26 cellular contexts compared by ENCODE assay signal in the genomic region with DNA sequence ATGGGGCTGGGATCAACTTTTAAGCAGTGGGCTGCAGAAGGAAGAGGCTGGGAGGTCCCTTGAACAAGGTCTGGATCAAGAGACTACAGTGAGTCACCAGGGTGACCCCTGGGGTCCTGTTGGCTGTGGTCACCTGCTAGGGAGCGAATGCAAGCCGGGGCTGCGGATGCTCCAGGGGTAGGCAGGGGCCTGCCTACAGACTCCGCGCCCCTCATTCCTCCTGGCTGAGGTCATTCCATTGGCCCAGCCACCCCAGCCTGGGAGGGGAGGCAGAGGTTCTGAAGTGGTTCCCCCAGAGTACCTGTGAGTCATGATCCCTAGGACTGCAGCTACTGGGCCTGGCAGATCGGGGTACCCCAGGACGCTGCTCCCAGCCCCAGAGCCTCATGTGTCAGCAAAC.
DNase-seq lines count a peak whose midpoint lies in the region; ATAC-seq, FAIRE-seq and TF ChIP-seq lines count a peak whose summit lies in the region.
"Had no signal": no experiment of that assay in that cellular context is flagged by ENCODE, and none has a peak within 500 bp of the region (broad histone marks: within the 10 kb centered on the region; RNA-seq: fewer than 3 reads in every experiment).

No MANE protein-coding gene starts in this region.

- H3K4me3 ChIP-seq in endodermal cell (ENCODE audit: low read length) = no peak overlapping the region
- H3K4me3 ChIP-seq: body of pancreas had no signal

- DNase-seq in GM10248 (ENCODE audit: extremely low spot score) (peak; percentile 7), NCI-H226 (peak; percentile 59), endodermal cell (peak; percentile 50), sciatic nerve (ENCODE audit: low spot score) (peak; percentile 27), ureter (ENCODE audit: low spot score) (no peak), T-cell (no peak), GM12892 (ENCODE audit: insufficient read length) (no peak)
- DNase-seq: activated CD4-positive, alpha-beta T cell treated with anti-CD3 and anti-CD28 coated beads for 4 hours; activated effector memory CD4-positive, alpha-beta T cell treated with anti-CD3 and anti-CD28 coated beads, Interleukin-2, amount 50 U/mL, for 16 hours; activated T-cell treated with anti-CD3 and anti-CD28 coated beads, Interleukin-2, amount 50 U/mL, for 1 hour; body of pancreas; glutamatergic neuron; HCEC 1CT; kidney; NCI-H1436 treated with DMSO at 0.1 percent for 48 hours; NCI-H446; NCI-H774; stimulated activated CD4-positive, alpha-beta T cell treated with anti-CD3 and anti-CD28 coated beads, Interleukin-2, amount 100 ng/mL, for 48 hours had no signal

- no peaks in the 10 kb centered on the region for H3K27me3 ChIP-seq in endodermal cell (ENCODE audit: control insufficient read depth, insufficient read depth, low read length, poor library complexity, severe bottlenecking)
- H3K27me3 ChIP-seq: body of pancreas had no signal

- H3K9ac ChIP-seq in endodermal cell (ENCODE audit: extremely low read depth, low read length, poor library complexity, severe bottlenecking) = no peak overlapping the region
- H3K9ac ChIP-seq: KMS-11, parathyroid adenoma had no signal

- no peak for FAIRE-seq in GM12892 (lab: Jason Lieb, UNC)
- FAIRE-seq: D721Med, kidney had no signal

- H3K9me3 Mint-ChIP-seq in endodermal cell = no peaks in the 10 kb centered on the region
- H3K9me3 Mint-ChIP-seq in T-cell = peaks cover 0 to 9% (median 0%) of the 10 kb centered on the region in 3 donors
- H3K9me3 Mint-ChIP-seq: T-helper 1 cell treated with Interleukin-12 subunit alpha and Interleukin-12 subunit beta and Interleukin-4 antibody, amounts not matched to agents 30 μg/mL and 1 μg/mL, for 36 hours; type B pancreatic cell had no signal

- no peak overlapping the region for H3K27ac Mint-ChIP-seq in endodermal cell
- no peak overlapping the region for H3K27ac Mint-ChIP-seq in T-cell
- H3K27ac Mint-ChIP-seq: T-helper 1 cell treated with Interleukin-12 subunit alpha and Interleukin-12 subunit beta and Interleukin-4 antibody, amounts not matched to agents 30 μg/mL and 1 μg/mL, for 36 hours; type B pancreatic cell had no signal

- H3K4me1 Mint-ChIP-seq in endodermal cell (peaks cover 3% of the 10 kb centered on the region), T-cell (no peaks in the 10 kb centered on the region)

- no peaks in the 10 kb centered on the region for H3K4me1 ChIP-seq in endodermal cell (ENCODE audit: control insufficient read depth, insufficient read depth, low read length)
- H3K4me1 ChIP-seq: body of pancreas, parathyroid adenoma had no signal

- TF ChIP-seq CTCF in GM10248 (IDR thresholded peaks at IDR 0.05; ENCODE audit: control extremely low read depth, extremely low read depth, low read depth, missing control alignments) (no peak), endodermal cell (conservative IDR thresholded peaks at IDR 0.05) (no peak)

- H3K36me3 ChIP-seq in endodermal cell (ENCODE audit: control insufficient read depth, insufficient read depth, low read length) = no peaks in the 10 kb centered on the region

- CTCF ChIA-PET in GM10248 (lab: Yijun Ruan, JAX) = interaction anchor here (1.3 to 1.7 kb wide), 2 partner anchors 23 to 114 kb away, joined by 3 read pairs; no protein-coding TSS in a partner anchor
- CTCF ChIA-PET in T-cell (lab: Charles Lee) = no interaction called here

- H3K27me3 Mint-ChIP-seq in endodermal cell (ENCODE audit: insufficient read depth) (peaks cover 2% of the 10 kb centered on the region), T-cell (peaks cover 5 to 9% of the 10 kb centered on the region in 2 donors)

- H3K4me3 Mint-ChIP-seq in endodermal cell (no peak overlapping the region), T-cell (no peak overlapping the region)
- H3K4me3 Mint-ChIP-seq: T-helper 1 cell treated with Interleukin-12 subunit alpha and Interleukin-12 subunit beta and Interleukin-4 antibody, amounts not matched to agents 30 μg/mL and 1 μg/mL, for 36 hours; type B pancreatic cell had no signal

- H3K9me3 ChIP-seq in endodermal cell (ENCODE audit: control insufficient read depth, low read length) = no peaks in the 10 kb centered on the region
- H3K9me3 ChIP-seq: body of pancreas had no signal

- H3K36me3 Mint-ChIP-seq in endodermal cell (ENCODE audit: low read depth) (no peaks in the 10 kb centered on the region), T-cell (no peaks in the 10 kb centered on the region)
- H3K36me3 Mint-ChIP-seq: type B pancreatic cell had no signal

- 80 to 93% methylated on average over 4 to 7 of the region's 7 CpGs for WGBS in endodermal cell (ENCODE audit: insufficient coverage in 1 of 2, insufficient read length in 1 of 2), 2 experiments

- POLR2A ChIA-PET in GM10248 (lab: Yijun Ruan, JAX) = no interaction called here
- POLR2A ChIA-PET in T-cell (lab: Charles Lee) = no interaction called here

- no peak overlapping the region for H3K27ac ChIP-seq in endodermal cell (ENCODE audit: low read depth, low read length)
- H3K27ac ChIP-seq: body of pancreas, C4-2B, epithelial cell of prostate, KMS-11, parathyroid adenoma had no signal

- intact Hi-C loops in sciatic nerve (cut with DNase I) = no loop called here

- no peak for ATAC-seq in sciatic nerve
- no peak for ATAC-seq in GM21526 (IDR thresholded peaks at IDR 0.05; ENCODE audit: low FRiP score, unreplicated experiment)
- ATAC-seq in T-cell (replicated peaks in 1 of 4) = no peak
- ATAC-seq: body of pancreas had no signal

- TF ChIP-seq POLR2A in GM12892 (IDR thresholded peaks at IDR 0.05; ENCODE audit: low read depth, low read length) = no peak

Comparison
In these comparisons a context has a peak if more than half of its experiments do, and no peak if none do; other contexts are left out.
1. DNase-seq: peak in GM10248 (single experiment), NCI-H226 (single experiment), endodermal cell (single experiment) and sciatic nerve (single experiment); none in ureter (single experiment), T-cell (0 of 34) and GM12892 (single experiment).